In the genomic region with DNA sequence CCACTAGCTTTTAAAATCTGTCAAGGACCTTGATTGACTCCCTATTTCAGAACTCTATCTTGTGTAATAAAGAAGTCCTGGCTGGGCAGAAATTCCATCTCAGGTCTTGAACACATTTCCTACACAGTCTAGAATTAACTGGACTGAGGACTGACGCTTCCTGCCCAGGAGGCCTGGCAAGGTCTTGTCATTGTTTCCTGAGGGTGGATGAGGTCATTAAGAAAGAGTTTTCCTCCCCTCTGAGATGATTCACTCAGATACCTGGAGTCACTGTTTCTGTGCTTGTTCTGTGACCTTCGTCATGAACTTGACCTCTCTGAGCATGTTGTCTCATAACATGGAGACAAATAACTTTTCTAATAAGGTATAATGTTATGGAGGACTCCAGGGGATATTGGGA, we compare ENCODE assay signal across 8 cellular contexts. TPM values are rescaled to one million over a fixed set of nuclear protein-coding genes. Genes with fewer than 3 reads are reported as not detected.
DNase-seq lines count a peak whose midpoint lies in the region; ATAC-seq and TF ChIP-seq lines count a peak whose summit lies in the region.
"Had no signal": no experiment of that assay in that cellular context is flagged by ENCODE, and none has a peak within 500 bp of the region (broad histone marks: within the 10 kb centered on the region; RNA-seq: fewer than 3 reads in every experiment).

No MANE protein-coding gene starts in this region.

- H3K27me3 Mint-ChIP-seq in H9 (ENCODE audit: low read depth) (no peaks in the 10 kb centered on the region), endothelial cell (ENCODE audit: unreplicated experiment) (peaks cover 2% of the 10 kb centered on the region)
- H3K27me3 Mint-ChIP-seq: activated naive CD4-positive, alpha-beta T cell treated with anti-CD3 and anti-CD28 coated beads, Interleukin-2, amount 50 U/mL, for 24 hours had no signal

- H3K27ac ChIP-seq in H9 (ENCODE audit: insufficient read length, low read depth, low read length) (no peak overlapping the region), OCI-LY7 (ENCODE audit: low read depth, low read length, poor library complexity, severe bottlenecking) (peak overlapping the region; percentile 5)

- intact Hi-C loops in OCI-LY7 (cut with micrococcal nuclease; ENCODE audit: unreplicated experiment), result loop anchor here (5.0 kb wide), 3 partner anchors 295 to 640 kb away; no protein-coding TSS in a partner anchor

- H2BK5ac ChIP-seq in H9 (ENCODE audit: insufficient read length, low read length), result no peak overlapping the region

- H3K23me2 ChIP-seq in H9 (ENCODE audit: insufficient read length, low read depth, low read length, poor library complexity, severe bottlenecking), result no peaks in the 10 kb centered on the region

- peaks cover 6% of the 10 kb centered on the region for H3K79me1 ChIP-seq in H9 (ENCODE audit: insufficient read depth, low read depth, low read length, poor library complexity, severe bottlenecking)

- no peak overlapping the region for H3K23ac ChIP-seq in H9 (ENCODE audit: insufficient read length, low read depth, low read length)

- no peak overlapping the region for H2BK20ac ChIP-seq in H9 (ENCODE audit: low read depth, low read length, poor library complexity, severe bottlenecking)

- H3K14ac ChIP-seq in H9 (ENCODE audit: insufficient read depth, low read length), result no peak overlapping the region

- TF ChIP-seq CTCF in H9 (conservative IDR thresholded peaks at IDR 0.05) (no peak), OCI-LY7 (conservative IDR thresholded peaks at IDR 0.05; ENCODE audit: low read length) (no peak), endothelial cell (IDR thresholded peaks at IDR 0.05; ENCODE audit: unreplicated experiment) (no peak)

- no CpG with 5 or more reads among the region's 2 CpGs for WGBS in H9 (ENCODE audit: extremely low coverage, insufficient read length, low lambda C conversion rate)

- H3K27ac Mint-ChIP-seq in H9 (peak overlapping the region in 2 of 3 experiments; percentile 18 to 43; a peak in 2 of 7 replicates), endothelial cell (ENCODE audit: unreplicated experiment) (peak overlapping the region; percentile 44)
- H3K27ac Mint-ChIP-seq: activated naive CD4-positive, alpha-beta T cell treated with anti-CD3 and anti-CD28 coated beads, Interleukin-2, amount 50 U/mL, for 24 hours had no signal

- H4K91ac ChIP-seq in H9 (ENCODE audit: insufficient read length, low read depth, low read length), result no peak overlapping the region

- H4K20me1 ChIP-seq in H9 (ENCODE audit: control insufficient read depth, insufficient read depth, insufficient read length) (peaks cover 2% of the 10 kb centered on the region), OCI-LY7 (ENCODE audit: insufficient read depth, low read length) (peaks cover 35% of the 10 kb centered on the region; the same call in 1 of the 2 replicates)

- H3K36me3 ChIP-seq in OCI-LY7 (ENCODE audit: insufficient read depth, low read length), result peaks cover 98% of the 10 kb centered on the region

- H3K56ac ChIP-seq in H9 (ENCODE audit: insufficient read length, low read depth, low read length), result no peak overlapping the region

- H3T11ph ChIP-seq in H9 (ENCODE audit: low read length), result no peak overlapping the region

- DNase-seq in H9, result no peak
- no peak for DNase-seq in OCI-LY7 (ENCODE audit: low spot score)
- peak; percentile 16 for DNase-seq in endothelial cell (ENCODE audit: low spot score)
- DNase-seq in pulmonary artery endothelial cell (ENCODE audit: low read depth, low spot score), result peak; percentile 64
- DNase-seq in activated CD4-positive, CD25-positive, alpha-beta regulatory T cell treated with anti-CD3 and anti-CD28 coated beads, Interleukin-2, amount 50 U/mL, for 72 hours, result no peak

- H3K36me3 Mint-ChIP-seq in H9 (ENCODE audit: insufficient read depth in 1 of 3, low read depth in 3 of 3), result peaks cover 42 to 79% (median 55%) of the 10 kb centered on the region in 3 experiments
- H3K36me3 Mint-ChIP-seq in endothelial cell (ENCODE audit: low read depth, unreplicated experiment), result peaks cover 8% of the 10 kb centered on the region

- peaks cover 0 to 2% of the 10 kb centered on the region in 2 experiments; a peak in 2 of 4 replicates for H3K4me1 Mint-ChIP-seq in H9
- H3K4me1 Mint-ChIP-seq in endothelial cell (ENCODE audit: unreplicated experiment), result peaks cover 12% of the 10 kb centered on the region

- POLR2A ChIA-PET in OCI-LY7 (lab: Charles Lee), result no interaction called here

- H2AK5ac ChIP-seq in H9 (ENCODE audit: insufficient read length, low read length), result no peak overlapping the region

- H4K8ac ChIP-seq in H9 (replicated peaks; ENCODE audit: insufficient read length, low read depth, low read length), result no peak overlapping the region

- H2AFZ ChIP-seq in H9 (ENCODE audit: low read length) (no peak overlapping the region), OCI-LY7 (ENCODE audit: low read length) (no peak overlapping the region)

- H3K18ac ChIP-seq in H9 (ENCODE audit: insufficient read length, low read depth, low read length), result no peak overlapping the region

- H3K4me1 ChIP-seq in H9 (ENCODE audit: insufficient read depth, low read length) (no peaks in the 10 kb centered on the region), OCI-LY7 (ENCODE audit: insufficient read depth, low read length, poor library complexity, severe bottlenecking) (peaks cover 27% of the 10 kb centered on the region)

- no peak for ATAC-seq in HG03565 (IDR thresholded peaks at IDR 0.05; ENCODE audit: unreplicated experiment)
- no peak for ATAC-seq in GM19467 (IDR thresholded peaks at IDR 0.05; ENCODE audit: unreplicated experiment)

- H3K27me3 ChIP-seq in H9 (ENCODE audit: insufficient read depth, low read length), result no peaks in the 10 kb centered on the region; the same call in 1 of the 2 replicates

- H3K9ac ChIP-seq in H9 (ENCODE audit: extremely low read depth, insufficient read length, low read length), result no peak overlapping the region

- H4K5ac ChIP-seq in H9 (ENCODE audit: insufficient read length, low read depth, low read length), result no peak overlapping the region

- no peak overlapping the region for H2BK12ac ChIP-seq in H9 (ENCODE audit: insufficient read length, low read depth, low read length)

- H3K9me3 ChIP-seq in H9 (ENCODE audit: control insufficient read depth, low read depth, low read length), result no peaks in the 10 kb centered on the region
- no peaks in the 10 kb centered on the region for H3K9me3 ChIP-seq in OCI-LY7 (ENCODE audit: low read length)

- H3K4me2 ChIP-seq in H9 (ENCODE audit: insufficient read depth, insufficient read length, low read length) (no peak overlapping the region), OCI-LY7 (ENCODE audit: low read length) (no peak overlapping the region)

- H2BK15ac ChIP-seq in H9 (ENCODE audit: low read depth, low read length), result no peak overlapping the region

- H3K4me3 Mint-ChIP-seq in H9, result no peak overlapping the region
- no peak overlapping the region for H3K4me3 Mint-ChIP-seq in endothelial cell (ENCODE audit: unreplicated experiment)
- H3K4me3 Mint-ChIP-seq: activated naive CD4-positive, alpha-beta T cell treated with anti-CD3 and anti-CD28 coated beads, Interleukin-2, amount 50 U/mL, for 24 hours had no signal

- no peaks in the 10 kb centered on the region for H3K9me2 ChIP-seq in OCI-LY7 (ENCODE audit: insufficient read depth, low read length)

- CTCF ChIA-PET in OCI-LY7 (lab: Charles Lee; ENCODE audit: unreplicated experiment), result interaction anchor here (0.6 kb wide), 1 partner anchor 217 kb away, joined by 3 read pairs; no protein-coding TSS in a partner anchor

- H2BK120ac ChIP-seq in H9 (ENCODE audit: low read depth, low read length, poor library complexity, severe bottlenecking), result no peak overlapping the region

- peaks cover 26% of the 10 kb centered on the region; the same call in 1 of the 2 replicates for H3K79me2 ChIP-seq in H9 (ENCODE audit: insufficient read depth, low read length)
- peaks cover 55% of the 10 kb centered on the region for H3K79me2 ChIP-seq in OCI-LY7 (ENCODE audit: insufficient read depth, low read depth, low read length)

- no TSS peak for BruUV-seq in OCI-LY7 (replicated peaks; lab: Mats Ljungman, UMichigan)

- no peak overlapping the region for H3K4me3 ChIP-seq in OCI-LY7 (ENCODE audit: low read depth, low read length, poor library complexity, severe bottlenecking)

- no peak overlapping the region for H3K4ac ChIP-seq in H9 (ENCODE audit: low read depth, low read length)

- H3K9me3 Mint-ChIP-seq in H9 (no peaks in the 10 kb centered on the region), endothelial cell (ENCODE audit: unreplicated experiment) (no peaks in the 10 kb centered on the region)
- H3K9me3 Mint-ChIP-seq: activated naive CD4-positive, alpha-beta T cell treated with anti-CD3 and anti-CD28 coated beads, Interleukin-2, amount 50 U/mL, for 24 hours had no signal

RNA-seq across cellular contexts. Expression of a gene that starts 10.0 kb away (rescaled TPM):
- 91.5 and 102 TPM in 2 replicates for total RNA-seq in H9 (2021)
- 41.6 and 50.4 TPM in 2 replicates for total RNA-seq in OCI-LY7 (2014; rRNA removed; shearing (Covaris generic))
- 101 and 105 TPM in 2 replicates for total RNA-seq in OCI-LY7 (2022)
- 37.2 TPM for total RNA-seq in endothelial cell (ENCODE audit: unreplicated experiment)
- 32.2 and 55.8 TPM in 2 replicates for total RNA-seq in pulmonary artery endothelial cell

Comparison
In these comparisons a context has a peak if more than half of its experiments do, and no peak if none do; other contexts are left out.
1. DNase-seq: peak in endothelial cell (single experiment) and pulmonary artery endothelial cell (single experiment); none in H9 (single experiment), OCI-LY7 (single experiment) and activated CD4-positive, CD25-positive, alpha-beta regulatory T cell treated with anti-CD3 and anti-CD28 coated beads, Interleukin-2, amount 50 U/mL, for 72 hours (single experiment).